Comparison of ENCODE assay signal across 16 cellular contexts in genomic region chr2:235754381-235755207, GRCh38.
A peak's percentile ranks its signal among the peaks of the same experiment; 100 is the strongest.
DNase-seq lines count a peak whose midpoint lies in the region; ATAC-seq and TF ChIP-seq lines count a peak whose summit lies in the region.
"Had no signal": no experiment of that assay in that cellular context is flagged by ENCODE, and none has a peak within 500 bp of the region (broad histone marks: within the 10 kb centered on the region; RNA-seq: fewer than 3 reads in every experiment).

No MANE protein-coding gene starts in this region.

- H3K4me1 ChIP-seq in BLaER1 treated with 17β-estradiol and CSF1 and Interleukin-3, amounts not matched to agents 10 nM and 100 nM: peaks cover 0 to 28% (median 6%) of the 10 kb centered on the region in 10 experiments; a peak in 9 of 20 replicates
- H3K4me1 ChIP-seq in GM23338 (ENCODE audit: insufficient read depth) (peaks cover 9% of the 10 kb centered on the region), prostate gland (replicated peaks) (no peaks in the 10 kb centered on the region), adrenal gland (replicated peaks in 1 of 2) (no peaks in the 10 kb centered on the region)
- H3K4me1 ChIP-seq: BE2C had no signal

- no peak overlapping the region for H2AFZ ChIP-seq in GM23338

- H3K9me2 ChIP-seq in GM23338 (ENCODE audit: insufficient read depth): no peaks in the 10 kb centered on the region

- intact Hi-C loops in prostate gland (cut with DNase I): no loop called here
- intact Hi-C loops in adrenal gland (cut with DNase I): no loop called here

- H3K36me3 ChIP-seq in BLaER1 treated with 17β-estradiol and CSF1 and Interleukin-3, amounts not matched to agents 10 nM and 100 nM: peaks cover 0 to 62% (median 33%) of the 10 kb centered on the region in 11 experiments; a peak in 17 of 22 replicates
- H3K36me3 ChIP-seq in GM23338 (ENCODE audit: insufficient read depth) (no peaks in the 10 kb centered on the region), prostate gland (no peaks in the 10 kb centered on the region), adrenal gland (replicated peaks in 1 of 2) (no peaks in the 10 kb centered on the region)
- H3K36me3 ChIP-seq: BE2C had no signal

- no peak overlapping the region for H3K27ac ChIP-seq in BLaER1 treated with 17β-estradiol and CSF1 and Interleukin-3, amounts not matched to agents 10 nM and 100 nM
- no peak overlapping the region; the same call in 1 of the 2 replicates for H3K27ac ChIP-seq in GM23338 (ENCODE audit: low read depth)
- H3K27ac ChIP-seq in prostate gland: no peak overlapping the region
- no peak overlapping the region for H3K27ac ChIP-seq in adrenal gland

- H3K27me3 Mint-ChIP-seq in GM23338 (ENCODE audit: insufficient read depth, low read depth, poor library complexity): peaks cover 11% of the 10 kb centered on the region

- no peak for TF ChIP-seq CTCF in GM23338 (conservative IDR thresholded peaks at IDR 0.05; ENCODE audit: low read depth in 2 of 2)
- TF ChIP-seq CTCF in epithelial cell of esophagus (IDR thresholded peaks at IDR 0.05; ENCODE audit: insufficient read depth, low read depth, low read length, missing control alignments): no peak
- TF ChIP-seq CTCF in prostate gland (IDR thresholded peaks at IDR 0.05): no peak
- no peak for TF ChIP-seq CTCF in adrenal gland (IDR thresholded peaks at IDR 0.05)

- 57% methylated on average over 21 of the region's 21 CpGs for WGBS in prostate gland
- 90 to 93% (median 93%) methylated on average over 21 of the region's 21 CpGs for WGBS in adrenal gland, 4 donors

- H3K36me3 Mint-ChIP-seq in GM23338 (ENCODE audit: low read depth): peaks cover 19% of the 10 kb centered on the region
- H3K36me3 Mint-ChIP-seq: CD8-positive, alpha-beta memory T cell had no signal

- no peak overlapping the region for H3K4me3 Mint-ChIP-seq in GM23338
- H3K4me3 Mint-ChIP-seq: CD8-positive, alpha-beta memory T cell had no signal

- no peak overlapping the region for H3K9ac ChIP-seq in BLaER1 treated with 17β-estradiol and CSF1 and Interleukin-3, amounts not matched to agents 10 nM and 100 nM

- H3K27me3 ChIP-seq in BLaER1 treated with 17β-estradiol and CSF1 and Interleukin-3, amounts not matched to agents 10 nM and 100 nM: no peaks in the 10 kb centered on the region
- H3K27me3 ChIP-seq in GM23338 (ENCODE audit: insufficient read depth) (no peaks in the 10 kb centered on the region), prostate gland (replicated peaks; ENCODE audit: insufficient read depth) (no peaks in the 10 kb centered on the region), adrenal gland (no peaks in the 10 kb centered on the region)
- H3K27me3 ChIP-seq: BE2C had no signal

- H3K9me3 Mint-ChIP-seq in GM23338: no peaks in the 10 kb centered on the region
- H3K9me3 Mint-ChIP-seq: CD8-positive, alpha-beta memory T cell had no signal

- peak; percentile 47 for ATAC-seq in GM23338
- ATAC-seq: Panc1, SK-N-SH treated with all-trans-retinoic acid at 6 μM for 48 hours had no signal

- DNase-seq in GM23338 (ENCODE audit: low spot score): no peak
- DNase-seq in epithelial cell of esophagus (ENCODE audit: low read depth): peak; percentile 45
- DNase-seq in prostate gland (ENCODE audit: low spot score): peak; percentile 31
- DNase-seq in NCI-H187 treated with DMSO at 0.1 percent for 48 hours (lab: John Stamatoyannopoulos, UW): no peak
- DNase-seq in AG08395 (ENCODE audit: low spot score): no peak
- DNase-seq in adrenal gland: no peak
- DNase-seq: BE2C; CD8-positive, alpha-beta memory T cell; DMS79; KG1; NCI-H1436; NCI-H2081; NCI-H524 had no signal

- H4K20me1 ChIP-seq in BLaER1 treated with 17β-estradiol and CSF1 and Interleukin-3, amounts not matched to agents 10 nM and 100 nM: peaks cover 0 to 6% (median 0%) of the 10 kb centered on the region in 11 experiments; a peak in 2 of 22 replicates
- H4K20me1 ChIP-seq in GM23338 (replicated peaks; ENCODE audit: insufficient read depth): peaks cover 8% of the 10 kb centered on the region; the same call in 1 of the 2 replicates

- H3F3A ChIP-seq in GM23338 (replicated peaks; ENCODE audit: low read depth): no peaks in the 10 kb centered on the region

- TF ChIP-seq POLR2A in prostate gland (IDR thresholded peaks at IDR 0.05): no peak
- no peak for TF ChIP-seq POLR2A in adrenal gland (IDR thresholded peaks at IDR 0.05)

- no peaks in the 10 kb centered on the region for H3K79me2 ChIP-seq in GM23338 (replicated peaks; ENCODE audit: insufficient read depth)

- peak overlapping the region in 6 of 11 experiments; percentile 17 to 48 (median 24); a peak in 6 of 22 replicates for H3K4me2 ChIP-seq in BLaER1 treated with 17β-estradiol and CSF1 and Interleukin-3, amounts not matched to agents 10 nM and 100 nM
- no peak overlapping the region for H3K4me2 ChIP-seq in GM23338

- no peak overlapping the region for H3K4me3 ChIP-seq in BLaER1 treated with 17β-estradiol and CSF1 and Interleukin-3, amounts not matched to agents 10 nM and 100 nM
- H3K4me3 ChIP-seq in GM23338 (no peak overlapping the region), epithelial cell of esophagus (ENCODE audit: low read length) (no peak overlapping the region), prostate gland (no peak overlapping the region), adrenal gland (no peak overlapping the region)

- peak overlapping the region; percentile 48 for H3K27ac Mint-ChIP-seq in GM23338

- peaks cover 31% of the 10 kb centered on the region for H3K4me1 Mint-ChIP-seq in GM23338
- H3K4me1 Mint-ChIP-seq: CD8-positive, alpha-beta memory T cell had no signal

- H3K9me3 ChIP-seq in BLaER1 treated with 17β-estradiol and CSF1 and Interleukin-3, amounts not matched to agents 10 nM and 100 nM (replicated peaks in 1 of 11): no peaks in the 10 kb centered on the region
- H3K9me3 ChIP-seq in prostate gland (no peaks in the 10 kb centered on the region), adrenal gland (replicated peaks in 1 of 3) (no peaks in the 10 kb centered on the region)
- H3K9me3 ChIP-seq: BE2C had no signal

TF ChIP-seq in GM23338, 12 proteins besides CTCF, POLR2A, EP300 and RAD21 (continues in another document):
- TF ChIP-seq ETS1 (IDR thresholded peaks at IDR 0.05) (no peak), STAT1 (IDR thresholded peaks at IDR 0.05; ENCODE audit: unreplicated experiment) (no peak), JUNB (IDR thresholded peaks at IDR 0.05; ENCODE audit: unreplicated experiment) (no peak), EZH2phosphoT487 (IDR thresholded peaks at IDR 0.05; ENCODE audit: unreplicated experiment) (no peak), NANOG (IDR thresholded peaks at IDR 0.05; ENCODE audit: borderline replicate concordance) (no peak), REST (IDR thresholded peaks at IDR 0.05; ENCODE audit: unreplicated experiment) (no peak), ZNF331 (CRISPR knock-in tag; IDR thresholded peaks at IDR 0.05; ENCODE audit: low read depth) (no peak), EZH2 (IDR thresholded peaks at IDR 0.05; ENCODE audit: low read depth, unreplicated experiment) (no peak), ZNF114 (CRISPR knock-in tag; IDR thresholded peaks at IDR 0.05) (no peak)

Comparison
In these comparisons a context has a peak if more than half of its experiments do, and no peak if none do; other contexts are left out.
1. DNase-seq: peak in epithelial cell of esophagus (single experiment) and prostate gland (single experiment); none in GM23338 (single experiment), NCI-H187 treated with DMSO at 0.1 percent for 48 hours (single experiment), AG08395 (single experiment) and adrenal gland (0 of 7).